11 cellular contexts compared by ENCODE assay signal in genomic region chr9:107874591-107875374, GRCh38.
DNase-seq lines count a peak whose midpoint lies in the region; ATAC-seq lines count a peak whose summit lies in the region.
"Had no signal": no experiment of that assay in that cellular context is flagged by ENCODE, and none has a peak within 500 bp of the region (broad histone marks: within the 10 kb centered on the region; RNA-seq: fewer than 3 reads in every experiment).

No MANE protein-coding gene starts in this region.

- no peaks in the 10 kb centered on the region for H3K9me3 Mint-ChIP-seq in activated CD4-positive, alpha-beta T cell treated with anti-CD3 and anti-CD28 coated beads for 36 hours (ENCODE audit: low read depth)

- H3K27me3 Mint-ChIP-seq in activated CD4-positive, alpha-beta T cell treated with anti-CD3 and anti-CD28 coated beads for 36 hours, result peaks cover 3% of the 10 kb centered on the region

- DNase-seq in medulla oblongata (ENCODE audit: extremely low spot score) (peak; percentile 42), OCI-M1 (lab: John Stamatoyannopoulos, UW) (no peak), hypothalamus (lab: John Stamatoyannopoulos, UW) (no peak), midbrain (lab: John Stamatoyannopoulos, UW) (no peak)
- DNase-seq in activated CD4-positive, alpha-beta T cell treated with anti-CD3 and anti-CD28 coated beads for 36 hours, result no peak
- DNase-seq: EL had no signal

- H3K4me1 Mint-ChIP-seq in activated CD4-positive, alpha-beta T cell treated with anti-CD3 and anti-CD28 coated beads for 36 hours, result no peaks in the 10 kb centered on the region

- POLR2A ChIA-PET in activated CD4-positive, alpha-beta T cell treated with anti-CD3 and anti-CD28 coated beads for 36 hours (lab: Charles Lee), result no interaction called here

- intact Hi-C loops in activated CD4-positive, alpha-beta T cell treated with anti-CD3 and anti-CD28 coated beads for 36 hours (cut with DNase I, micrococcal nuclease), result no loop called here

- CTCF ChIA-PET in activated CD4-positive, alpha-beta T cell treated with anti-CD3 and anti-CD28 coated beads for 36 hours (lab: Charles Lee), result no interaction called here

- H3K4me3 Mint-ChIP-seq in activated CD4-positive, alpha-beta T cell treated with anti-CD3 and anti-CD28 coated beads for 36 hours, result no peak overlapping the region

- H3K27ac Mint-ChIP-seq in activated CD4-positive, alpha-beta T cell treated with anti-CD3 and anti-CD28 coated beads for 36 hours, result no peak overlapping the region

- peak; percentile 70 for ATAC-seq in GM18870 (IDR thresholded peaks at IDR 0.05; ENCODE audit: unreplicated experiment)
- peak; percentile 67 for ATAC-seq in HG02588 (IDR thresholded peaks at IDR 0.05; ENCODE audit: unreplicated experiment)
- peak; percentile 60 for ATAC-seq in HG03565 (IDR thresholded peaks at IDR 0.05; ENCODE audit: unreplicated experiment)
- no peak for ATAC-seq in activated CD4-positive, alpha-beta T cell treated with anti-CD3 and anti-CD28 coated beads for 36 hours
- ATAC-seq: K562, Panc1 had no signal

- H3K36me3 Mint-ChIP-seq in activated CD4-positive, alpha-beta T cell treated with anti-CD3 and anti-CD28 coated beads for 36 hours (ENCODE audit: low read depth), result no peaks in the 10 kb centered on the region
